1 cellular context compared by ENCODE assay signal in the genomic region with DNA sequence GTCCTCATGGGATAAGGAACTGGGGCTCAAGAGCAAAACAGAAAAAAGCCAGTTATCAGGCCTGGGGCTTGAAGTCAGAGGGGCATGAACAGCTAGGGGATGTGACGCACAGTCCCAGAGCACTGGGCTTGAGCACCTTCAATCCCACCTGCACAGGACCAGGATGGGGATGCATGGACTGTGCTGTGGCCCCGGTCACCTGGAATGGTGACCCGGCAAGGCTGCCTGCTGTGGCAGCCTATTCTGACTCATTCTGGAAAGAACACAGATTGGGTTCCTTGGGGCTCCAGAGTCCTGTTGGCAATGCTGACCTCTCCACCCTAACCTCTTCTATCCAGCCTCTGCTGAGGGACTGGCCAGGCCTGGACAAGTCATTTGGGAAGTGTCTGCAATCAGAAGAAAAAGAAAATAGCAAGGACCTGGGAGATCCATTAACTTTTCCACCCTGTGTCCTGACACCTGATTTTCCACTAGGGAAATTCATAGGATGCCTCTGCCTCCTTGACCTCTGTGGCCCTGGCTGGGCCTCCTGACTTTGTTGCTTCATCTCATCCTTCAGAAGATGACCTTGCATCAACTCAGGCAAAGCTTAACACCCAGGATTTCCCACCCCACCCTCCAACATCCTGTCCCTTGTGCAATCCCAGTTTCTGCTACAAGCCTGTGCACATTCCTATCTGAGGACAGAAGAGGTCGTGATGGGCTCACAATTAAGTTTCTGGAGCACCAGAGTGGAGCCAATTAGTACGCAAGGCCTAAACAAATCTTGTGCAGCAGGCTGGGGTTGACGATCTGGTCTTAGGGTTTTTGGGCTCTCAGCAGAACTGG.
TF ChIP-seq lines count a peak whose summit lies in the region.

No MANE protein-coding gene starts in this region.

TF ChIP-seq in GM12878, 131 proteins besides CTCF, POLR2A, EP300 and RAD21 (continued from another document):
- TF ChIP-seq SMC3 (IDR thresholded peaks at IDR 0.05; ENCODE audit: borderline replicate concordance, low read length), result peak; percentile 24; the same call in 1 of the 2 replicates
